8 cellular contexts compared by ENCODE assay signal in genomic region chr1:197675475-197676324, GRCh38.
DNase-seq lines count a peak whose midpoint lies in the region; ATAC-seq and TF ChIP-seq lines count a peak whose summit lies in the region.

No MANE protein-coding gene starts in this region.

- DNase-seq in DND-41 (peak; percentile 24), NCI-H446 (lab: John Stamatoyannopoulos, UW) (peak; percentile 28 to 80), epithelial cell of proximal tubule (ENCODE audit: low read depth) (no peak), ecto neural progenitor cell (ENCODE audit: low spot score) (no peak), NCI-H1105 treated with DMSO at 0.1 percent for 48 hours (lab: John Stamatoyannopoulos, UW) (no peak)
- DNase-seq in activated naive CD4-positive, alpha-beta T cell (lab: John Stamatoyannopoulos, UW) = no peak

- no peak overlapping the region for H3K9ac ChIP-seq in DND-41 (ENCODE audit: low read depth, low read length)

- H3K4me1 ChIP-seq in DND-41 (ENCODE audit: insufficient read depth, low read length) = peaks cover 7% of the 10 kb centered on the region; the same call in 1 of the 2 replicates
- peaks cover 14% of the 10 kb centered on the region for H3K4me1 ChIP-seq in neuron (ENCODE audit: insufficient read depth, low read length)

- H3K9me3 ChIP-seq in DND-41 (ENCODE audit: insufficient read depth, low read length, severe bottlenecking) = no peaks in the 10 kb centered on the region
- H3K9me3 ChIP-seq in neuron (ENCODE audit: low read length) = no peaks in the 10 kb centered on the region

- H3K27me3 ChIP-seq in DND-41 (ENCODE audit: insufficient read depth, low read length, poor library complexity) = no peaks in the 10 kb centered on the region
- H3K27me3 ChIP-seq in neuron (ENCODE audit: insufficient read depth, low read length) = no peaks in the 10 kb centered on the region

- H3K27ac ChIP-seq in DND-41 (ENCODE audit: low read length) = no peak overlapping the region

- no peaks in the 10 kb centered on the region; the same call in 1 of the 2 replicates for H3K36me3 ChIP-seq in DND-41 (ENCODE audit: insufficient read depth, low read length)
- H3K36me3 ChIP-seq in neuron (ENCODE audit: insufficient read depth, low read length) = no peaks in the 10 kb centered on the region

- H2AFZ ChIP-seq in DND-41 (ENCODE audit: low read depth, low read length) (no peak overlapping the region), neuron (ENCODE audit: low read depth, low read length) (peak overlapping the region; percentile 5)

- H3K4me2 ChIP-seq in DND-41 (ENCODE audit: insufficient read depth, low read length) = no peak overlapping the region

- peaks cover 2% of the 10 kb centered on the region; the same call in 1 of the 2 replicates for H4K20me1 ChIP-seq in DND-41 (ENCODE audit: insufficient read depth, low read length)

- ATAC-seq in DND-41 (ENCODE audit: insufficient read depth, low read depth) (peak; percentile 68), HG02571 (IDR thresholded peaks at IDR 0.05; ENCODE audit: unreplicated experiment) (no peak)

- peaks cover 45% of the 10 kb centered on the region for H3K79me2 ChIP-seq in DND-41 (ENCODE audit: insufficient read depth, low read length)

- TF ChIP-seq CTCF in DND-41 (IDR thresholded peaks at IDR 0.05; ENCODE audit: borderline replicate concordance, extremely low read depth, low read length, poor library complexity, severe bottlenecking) (no peak), epithelial cell of proximal tubule (conservative IDR thresholded peaks at IDR 0.05; ENCODE audit: low read depth, low read length) (no peak)

- H3K4me3 ChIP-seq in DND-41 (ENCODE audit: low read depth in 1 of 2, low read length in 2 of 2) = no peak overlapping the region
- peak overlapping the region; percentile 39 for H3K4me3 ChIP-seq in epithelial cell of proximal tubule (ENCODE audit: low read depth, low read length)
- no peak overlapping the region for H3K4me3 ChIP-seq in neuron (ENCODE audit: low read length)

Comparison
In these comparisons a context has a peak if more than half of its experiments do, and no peak if none do; other contexts are left out.
1. DNase-seq: peak in DND-41 (single experiment) and NCI-H446 (2 of 2); none in epithelial cell of proximal tubule (single experiment), ecto neural progenitor cell (single experiment), NCI-H1105 treated with DMSO at 0.1 percent for 48 hours (single experiment) and activated naive CD4-positive, alpha-beta T cell (0 of 4).